27 cellular contexts compared by ENCODE assay signal in the genomic region with DNA sequence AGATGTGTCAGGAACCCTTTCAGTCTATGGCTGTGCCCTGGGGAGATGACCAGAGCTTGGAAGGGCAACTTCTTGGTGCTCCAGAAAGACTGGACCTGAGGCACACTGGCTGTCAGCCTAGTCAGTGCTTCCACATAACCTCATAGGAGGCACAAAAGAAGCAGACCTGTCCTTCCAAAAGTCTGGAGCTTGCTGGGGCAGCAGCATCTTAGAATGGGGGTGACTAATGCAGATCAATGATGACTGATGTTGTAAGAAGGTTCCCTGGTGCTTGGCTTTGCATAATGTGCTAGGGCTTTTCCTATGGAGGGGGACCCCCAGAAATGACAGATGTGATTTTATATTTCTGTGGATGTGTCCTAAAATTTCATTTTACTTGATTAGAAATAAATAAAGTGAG.
"Had no signal": no experiment of that assay in that cellular context is flagged by ENCODE, and none has a peak within 500 bp of the region (broad histone marks: within the 10 kb centered on the region; RNA-seq: fewer than 3 reads in every experiment).

No MANE protein-coding gene starts in this region.

- H3K4me3 Mint-ChIP-seq: activated CD4-positive, alpha-beta T cell treated with anti-CD3 and anti-CD28 coated beads, Interleukin-2, amount 10 ng/mL, durations not matched to agents 7 days and 5 days; activated CD8-positive, alpha-beta T cell treated with anti-CD3 and anti-CD28 coated beads, Interleukin-2, amount 10 ng/mL, durations not matched to agents 7 days and 5 days; activated naive CD8-positive, alpha-beta T cell treated with anti-CD3 and anti-CD28 coated beads, Interleukin-2, amount 50 U/mL, for 24 hours; activated T-helper 1 cell treated with anti-CD3 and anti-CD28 coated beads, Interleukin-12 subunit alpha, Interleukin-12 subunit beta, Interleukin-2, Interleukin-4 antibody, amounts not matched to agents 30 ng/mL and 10 ng/mL and 1 ng/mL, durations not matched to agents 14 hours and 24 hours and 36 hours; naive B cell; neural crest cell; T-helper 17 cell had no signal

- H3K36me3 Mint-ChIP-seq: naive B cell had no signal

- H3K27ac Mint-ChIP-seq: activated CD4-positive, alpha-beta T cell treated with anti-CD3 and anti-CD28 coated beads, Interleukin-2, amount 10 ng/mL, durations not matched to agents 7 days and 5 days; activated CD8-positive, alpha-beta T cell treated with anti-CD3 and anti-CD28 coated beads, Interleukin-2, amount 10 ng/mL, durations not matched to agents 7 days and 5 days; activated naive CD8-positive, alpha-beta T cell treated with anti-CD3 and anti-CD28 coated beads, Interleukin-2, amount 50 U/mL, for 24 hours; activated T-helper 1 cell treated with anti-CD3 and anti-CD28 coated beads, Interleukin-12 subunit alpha, Interleukin-12 subunit beta, Interleukin-2, Interleukin-4 antibody, amounts not matched to agents 30 ng/mL and 10 ng/mL and 1 ng/mL, durations not matched to agents 14 hours and 24 hours and 36 hours; naive B cell; T-helper 17 cell had no signal

- H3K27me3 Mint-ChIP-seq: activated CD4-positive, alpha-beta T cell treated with anti-CD3 and anti-CD28 coated beads, Interleukin-2, amount 10 ng/mL, durations not matched to agents 7 days and 5 days; activated naive CD8-positive, alpha-beta T cell treated with anti-CD3 and anti-CD28 coated beads, Interleukin-2, amount 50 U/mL, for 24 hours; naive B cell had no signal

- H3K27ac ChIP-seq: heart left ventricle, right lobe of liver, spleen, thoracic aorta, upper lobe of left lung, VCaP had no signal

- H3K4me1 Mint-ChIP-seq: neural crest cell, T-helper 17 cell had no signal

- DNase-seq: activated CD4-positive, alpha-beta T cell treated with anti-CD3 and anti-CD28 coated beads, Interleukin-2, amount 10 ng/mL, durations not matched to agents 7 days and 5 days; activated CD8-positive, alpha-beta T cell treated with anti-CD3 and anti-CD28 coated beads, Interleukin-2, amount 10 ng/mL, durations not matched to agents 7 days and 5 days; activated gamma-delta T cell; activated naive CD4-positive, alpha-beta T cell treated with anti-CD3 and anti-CD28 coated beads, Interleukin-2, amount 50 U/mL, for 16 hours; activated naive CD8-positive, alpha-beta T cell treated with anti-CD3 and anti-CD28 coated beads, Interleukin-2, amount 50 U/mL, for 24 hours; caudate nucleus; dermis blood vessel endothelial cell; effector CD8-positive, alpha-beta T cell; heart left ventricle; islet precursor cell; left colon; mucosa of descending colon; naive B cell; occipital lobe; posterior cingulate gyrus; right lobe of liver; spleen; stimulated activated CD4-positive, alpha-beta T cell treated with anti-CD3 and anti-CD28 coated beads, Interleukin-4, amount 100 ng/mL, for 24 hours; stimulated activated naive CD4-positive, alpha-beta T cell treated with Interleukin-2 at 50 U/mL for 16 hours; T-helper 17 cell; upper lobe of left lung had no signal

- H3K4me1 ChIP-seq: right lobe of liver had no signal

- ATAC-seq: activated CD4-positive, CD25-positive, alpha-beta regulatory T cell treated with anti-CD3 and anti-CD28 coated beads, Interleukin-2, amount 50 U/mL, for 24 hours; activated CD8-positive, alpha-beta T cell treated with anti-CD3 and anti-CD28 coated beads, Interleukin-2, amount 10 ng/mL, durations not matched to agents 7 days and 5 days; activated naive CD8-positive, alpha-beta T cell treated with anti-CD3 and anti-CD28 coated beads, Interleukin-2, amount 50 U/mL, for 24 hours; esophagus mucosa; heart left ventricle; left colon; mucosa of descending colon; right lobe of liver; T-helper 17 cell had no signal

- H3K36me3 ChIP-seq: heart left ventricle, right lobe of liver, spleen, thoracic aorta, upper lobe of left lung had no signal

- H3K9me3 ChIP-seq: mucosa of descending colon, right lobe of liver, thoracic aorta, upper lobe of left lung had no signal

- H3K4me3 ChIP-seq: heart left ventricle, mucosa of descending colon, right lobe of liver, spleen, thoracic aorta, upper lobe of left lung had no signal

- H3K27me3 ChIP-seq: heart left ventricle, right lobe of liver, spleen, upper lobe of left lung had no signal
